ENCODE assay signal across 1 cellular context in genomic region chr1:144560717-144561246, GRCh38.
TF ChIP-seq lines count a peak whose summit lies in the region.
"Not testable (repeated sequence)": the region's sequence is repeated elsewhere in the genome, so short reads cannot be mapped to it uniquely, and the experiment has no call there.

No MANE protein-coding gene starts in this region.

TF ChIP-seq in K562, 482 proteins besides CTCF, POLR2A, EP300 and RAD21 (continued from another document and continues in another):
- TF ChIP-seq PRDM10 (IDR thresholded peaks at IDR 0.05; ENCODE audit: partially characterized antibody) (peak; percentile 22), THRB (CRISPR knock-in tag; conservative IDR thresholded peaks at IDR 0.05) (peak; percentile 82; the same call in 1 of the 2 replicates), GTF2B (IDR thresholded peaks at IDR 0.05; ENCODE audit: extremely low read depth, insufficient read length) (peak; percentile 87), NCOR1 (IDR thresholded peaks at IDR 0.05) (peak; percentile 75), ZMIZ1 (IDR thresholded peaks at IDR 0.05; ENCODE audit: low read depth in 2 of 2, low read length in 2 of 2) (peak in 1 of 2 experiments; percentile 95; a peak in 2 of 4 replicates), LCOR (CRISPR knock-in tag; IDR thresholded peaks at IDR 0.05) (0 out of 2 replicates have a peak, but pooled peaks have one; percentile 2), SNAPC5 (CRISPR knock-in tag; IDR thresholded peaks at IDR 0.05) (peak; percentile 90), ZNF143 (CRISPR knock-in tag; IDR thresholded peaks at IDR 0.05) (peak; percentile 74), MTA1 (IDR thresholded peaks at IDR 0.05; ENCODE audit: borderline replicate concordance) (peak; percentile 49; the same call in 1 of the 2 replicates), ATF1 (tag; IDR thresholded peaks at IDR 0.05) (peak; percentile 82), KDM5B (IDR thresholded peaks at IDR 0.05; ENCODE audit: insufficient replicate concordance, low read depth, low read length) (peak; percentile 86), CBX1 (IDR thresholded peaks at IDR 0.05; ENCODE audit: low read depth) (peak; percentile 99), EP400 (IDR thresholded peaks at IDR 0.05) (0 out of 2 replicates have a peak, but pooled peaks have one; percentile 26), AFF1 (IDR thresholded peaks at IDR 0.05; ENCODE audit: low read depth in 1 of 2, partially characterized antibody in 2 of 2) (peak; percentile 70 to 82), CGGBP1 (CRISPR knock-in tag; IDR thresholded peaks at IDR 0.05) (peak; percentile 48; the same call in 1 of the 2 replicates), TAF9B (IDR thresholded peaks at IDR 0.05; ENCODE audit: partially characterized antibody) (peak; percentile 88), POLR2H (tag; IDR thresholded peaks at IDR 0.05; ENCODE audit: low read depth) (peak; percentile 94), POLR2B (IDR thresholded peaks at IDR 0.05; ENCODE audit: low read depth, partially characterized antibody) (peak; percentile 95), ZNF316 (IDR thresholded peaks at IDR 0.05) (peak; percentile 92), SMAD1 (IDR thresholded peaks at IDR 0.05; ENCODE audit: low read depth, low read length, partially characterized antibody) (peak; percentile 87), GTF2F1 (IDR thresholded peaks at IDR 0.05; ENCODE audit: low read depth, low read length) (peak; percentile 96), ATF7 (IDR thresholded peaks at IDR 0.05) (peak; percentile 78), ESRRA (IDR thresholded peaks at IDR 0.05; ENCODE audit: borderline replicate concordance, low read depth) (0 out of 2 replicates have a peak, but pooled peaks have one; percentile 11), ZC3H8 (IDR thresholded peaks at IDR 0.05) (peak; percentile 97), MBD2 (IDR thresholded peaks at IDR 0.05; ENCODE audit: borderline replicate concordance, low read depth) (peak; percentile 74; the same call in 1 of the 2 replicates), ZNF318 (IDR thresholded peaks at IDR 0.05; ENCODE audit: borderline replicate concordance in 1 of 2, low read depth in 1 of 2) (peak in 1 of 2 experiments; percentile 85; a peak in 2 of 4 replicates), ARHGAP35 (IDR thresholded peaks at IDR 0.05; ENCODE audit: partially characterized antibody) (peak; percentile 89), RNF2 (IDR thresholded peaks at IDR 0.05) (peak; percentile 98), CREM (IDR thresholded peaks at IDR 0.05; ENCODE audit: low read depth) (0 out of 2 replicates have a peak, but pooled peaks have one; percentile 5), PML (IDR thresholded peaks at IDR 0.05; ENCODE audit: low read length) (peak; percentile 93), POLR2AphosphoS5 (IDR thresholded peaks at IDR 0.05; ENCODE audit: control insufficient read depth, insufficient read depth, low read depth, low read length) (peak; percentile 94), TEAD4 (IDR thresholded peaks at IDR 0.05; ENCODE audit: low read length) (peak; percentile 59), SIN3A (IDR thresholded peaks at IDR 0.05; ENCODE audit: borderline replicate concordance in 2 of 2, control insufficient read depth in 1 of 2, low read depth in 2 of 2, low read length in 2 of 2) (peak; percentile 45 to 48; a peak in 1 of 4 replicates), GTF2E2 (tag; IDR thresholded peaks at IDR 0.05) (peak; percentile 99), OTX1 (CRISPR knock-in tag; IDR thresholded peaks at IDR 0.05) (0 out of 2 replicates have a peak, but pooled peaks have one; percentile 54)
- TF ChIP-seq ATF1 (CRISPR knock-in tag; IDR thresholded peaks at IDR 0.05); TEAD4 (CRISPR knock-in tag; IDR thresholded peaks at IDR 0.05; ENCODE audit: borderline replicate concordance): not testable (repeated sequence)
